ENCODE assay signal across 24 cellular contexts in genomic region chr18:7523772-7524171, GRCh38.
"Had no signal": no experiment of that assay in that cellular context is flagged by ENCODE, and none has a peak within 500 bp of the region (broad histone marks: within the 10 kb centered on the region; RNA-seq: fewer than 3 reads in every experiment).

No MANE protein-coding gene starts in this region.

- H3K9me3 ChIP-seq: esophagus muscularis mucosa, gastrocnemius medialis, mucosa of descending colon, prostate gland, right lobe of liver, tibial nerve had no signal

- H3K9ac ChIP-seq: parathyroid adenoma had no signal

- H3K4me3 Mint-ChIP-seq: central memory CD8-positive, alpha-beta T cell; immature natural killer cell; naive thymus-derived CD8-positive, alpha-beta T cell; stimulated activated memory B cell treated with anti-CD40 and anti-IgM and Interleukin-4, amounts not matched to agents 10 μg/mL and 1 μg/mL and 100 μg/mL, for 72 hours; stimulated activated naive CD8-positive, alpha-beta T cell treated with anti-CD3 and anti-CD28 coated beads, Interleukin-15, Interleukin-2, amounts not matched to agents 100 ng/mL and 50 ng/mL, for 24 hours had no signal

- H3K27me3 ChIP-seq: esophagus muscularis mucosa, gastrocnemius medialis, right lobe of liver, tibial nerve had no signal

- DNase-seq: cortex of kidney; dorsolateral prefrontal cortex; effector memory CD4-positive, alpha-beta T cell; gastrocnemius medialis; immature natural killer cell; kidney; left cardiac atrium; left ventricle myocardium superior; mucosa of descending colon; naive thymus-derived CD8-positive, alpha-beta T cell; retina; right lobe of liver; stimulated activated CD4-positive, alpha-beta T cell treated with anti-CD3 and anti-CD28 coated beads, Interleukin-15, amount 100 ng/mL, for 24 hours; stimulated activated CD4-positive, alpha-beta T cell treated with anti-CD3 and anti-CD28 coated beads, Interleukin-1b, Interleukin-23, amount 100 ng/mL, for 48 hours; stimulated activated CD4-positive, alpha-beta T cell treated with anti-CD3 and anti-CD28 coated beads, Interleukin-4, amount 100 ng/mL, for 24 hours had no signal

- H3K9me3 Mint-ChIP-seq: central memory CD8-positive, alpha-beta T cell; stimulated activated memory B cell treated with anti-CD40 and anti-IgM and Interleukin-4, amounts not matched to agents 10 μg/mL and 1 μg/mL and 100 μg/mL, for 72 hours; stimulated activated naive CD8-positive, alpha-beta T cell treated with anti-CD3 and anti-CD28 coated beads, Interleukin-15, Interleukin-2, amounts not matched to agents 100 ng/mL and 50 ng/mL, for 24 hours had no signal

- H3K27ac ChIP-seq: dorsolateral prefrontal cortex, epithelial cell of prostate, gastrocnemius medialis, parathyroid adenoma, prostate gland, right lobe of liver, tibial nerve had no signal

- H2AFZ ChIP-seq: parathyroid adenoma had no signal

- H3K79me2 ChIP-seq: parathyroid adenoma had no signal

- H3K36me3 Mint-ChIP-seq: immature natural killer cell; naive thymus-derived CD8-positive, alpha-beta T cell; stimulated activated memory B cell treated with anti-CD40 and anti-IgM and Interleukin-4, amounts not matched to agents 10 μg/mL and 1 μg/mL and 100 μg/mL, for 72 hours had no signal

- H3K4me1 ChIP-seq: gastrocnemius medialis, parathyroid adenoma, prostate gland, right lobe of liver, tibial nerve had no signal

- H3K27me3 Mint-ChIP-seq: central memory CD8-positive, alpha-beta T cell; stimulated activated memory B cell treated with anti-CD40 and anti-IgM and Interleukin-4, amounts not matched to agents 10 μg/mL and 1 μg/mL and 100 μg/mL, for 72 hours; stimulated activated naive CD8-positive, alpha-beta T cell treated with anti-CD3 and anti-CD28 coated beads, Interleukin-15, Interleukin-2, amounts not matched to agents 100 ng/mL and 50 ng/mL, for 24 hours had no signal

- ATAC-seq: gastrocnemius medialis; left ventricle myocardium superior; mucosa of descending colon; naive thymus-derived CD8-positive, alpha-beta T cell; right lobe of liver; stimulated activated memory B cell treated with anti-CD40 and anti-IgM and Interleukin-4, amounts not matched to agents 10 μg/mL and 1 μg/mL and 100 μg/mL, for 72 hours had no signal

- H3K27ac Mint-ChIP-seq: immature natural killer cell; naive thymus-derived CD8-positive, alpha-beta T cell; stimulated activated memory B cell treated with anti-CD40 and anti-IgM and Interleukin-4, amounts not matched to agents 10 μg/mL and 1 μg/mL and 100 μg/mL, for 72 hours; stimulated activated naive CD8-positive, alpha-beta T cell treated with anti-CD3 and anti-CD28 coated beads, Interleukin-15, Interleukin-2, amounts not matched to agents 100 ng/mL and 50 ng/mL, for 24 hours had no signal

- H3K4me3 ChIP-seq: dorsolateral prefrontal cortex, esophagus muscularis mucosa, gastrocnemius medialis, lung, mucosa of descending colon, prostate gland, right lobe of liver, tibial nerve had no signal

- H3K36me3 ChIP-seq: esophagus muscularis mucosa, gastrocnemius medialis, prostate gland, right lobe of liver, tibial nerve had no signal

- H3K4me1 Mint-ChIP-seq: central memory CD8-positive, alpha-beta T cell; naive thymus-derived CD8-positive, alpha-beta T cell; stimulated activated memory B cell treated with anti-CD40 and anti-IgM and Interleukin-4, amounts not matched to agents 10 μg/mL and 1 μg/mL and 100 μg/mL, for 72 hours had no signal
